In the genomic region with DNA sequence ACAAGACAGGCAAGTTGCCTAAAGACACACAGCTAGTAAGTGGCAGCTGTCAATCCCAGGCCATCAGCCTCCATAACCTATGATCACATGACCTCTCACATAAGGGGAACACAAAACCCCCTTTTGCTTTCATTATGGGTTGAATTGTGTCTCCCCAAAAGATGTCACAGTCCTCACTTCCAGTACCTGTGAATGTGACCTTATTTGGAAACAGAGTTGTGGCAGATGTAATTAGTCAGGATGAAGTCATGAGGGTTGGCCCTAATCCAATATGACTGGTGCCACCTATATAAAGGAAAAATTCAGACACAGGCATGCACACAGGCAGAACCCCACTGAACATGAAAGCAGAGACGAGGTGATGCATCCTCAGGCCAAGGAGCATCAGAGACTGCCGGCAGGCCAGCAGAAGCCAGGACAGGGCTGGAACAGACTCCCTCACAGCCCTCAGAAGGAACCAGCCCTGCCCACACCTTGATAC, we compare ENCODE assay signal across 8 cellular contexts. TPM values are rescaled to one million over a fixed set of nuclear protein-coding genes. Genes with fewer than 3 reads are reported as not detected.
DNase-seq lines count a peak whose midpoint lies in the region; ATAC-seq, FAIRE-seq and TF ChIP-seq lines count a peak whose summit lies in the region.

No MANE protein-coding gene starts in this region.

- no peaks in the 10 kb centered on the region for H3K27me3 Mint-ChIP-seq in activated CD8-positive, alpha-beta T cell treated with anti-CD3 and anti-CD28 coated beads for 36 hours

- H3K4me3 ChIP-seq in GM06990 (replicated peaks; ENCODE audit: low read depth, low read length), result no peak overlapping the region
- H3K4me3 ChIP-seq in fibroblast of the aortic adventitia (ENCODE audit: low read depth, low read length), result no peak overlapping the region

- peak overlapping the region; percentile 87 for H3K27ac Mint-ChIP-seq in activated CD8-positive, alpha-beta T cell treated with anti-CD3 and anti-CD28 coated beads for 36 hours

- H3K4me1 Mint-ChIP-seq in activated CD8-positive, alpha-beta T cell treated with anti-CD3 and anti-CD28 coated beads for 36 hours (ENCODE audit: low read depth), result peaks cover 68% of the 10 kb centered on the region

- peak overlapping the region; percentile 5 for H3K4me3 Mint-ChIP-seq in activated CD8-positive, alpha-beta T cell treated with anti-CD3 and anti-CD28 coated beads for 36 hours

- DNase-seq in GM06990 (ENCODE audit: extremely low read depth, insufficient read length) (peak; percentile 36), NCI-H1048 (lab: John Stamatoyannopoulos, UW) (peak; percentile 31), fibroblast of the aortic adventitia (ENCODE audit: low read depth) (peak; percentile 16), urothelium cell line (ENCODE audit: low spot score) (peak; percentile 25), DMS79 (lab: John Stamatoyannopoulos, UW) (no peak)
- peak; percentile 70 for DNase-seq in activated CD8-positive, alpha-beta T cell treated with anti-CD3 and anti-CD28 coated beads for 36 hours

- CTCF ChIA-PET in activated CD8-positive, alpha-beta T cell treated with anti-CD3 and anti-CD28 coated beads for 36 hours (lab: Charles Lee), result interaction anchor here (0.8 to 2.2 kb wide), 8 partner anchors 9 to 121 kb away, joined by 3 to 13 read pairs (median 6); a partner anchor contains a TSS

- intact Hi-C loops in activated CD8-positive, alpha-beta T cell treated with anti-CD3 and anti-CD28 coated beads for 36 hours (cut with micrococcal nuclease), result loop anchor here (1.0 to 2.0 kb wide), 3 partner anchors 26 to 97 kb away; no protein-coding TSS in a partner anchor

- no peak for FAIRE-seq in urothelium cell line (lab: Jason Lieb, UNC)

- peaks cover 28% of the 10 kb centered on the region for H3K36me3 Mint-ChIP-seq in activated CD8-positive, alpha-beta T cell treated with anti-CD3 and anti-CD28 coated beads for 36 hours (ENCODE audit: low read depth)

- POLR2A ChIA-PET in activated CD8-positive, alpha-beta T cell treated with anti-CD3 and anti-CD28 coated beads for 36 hours (lab: Charles Lee), result interaction anchor here (0.8 to 4.6 kb wide), 13 partner anchors 9 to 126 kb away, joined by 3 to 29 read pairs (median 4); a partner anchor contains a TSS

- peak; percentile 60 for ATAC-seq in activated CD8-positive, alpha-beta T cell treated with anti-CD3 and anti-CD28 coated beads for 36 hours
- ATAC-seq in HG02588 (IDR thresholded peaks at IDR 0.05; ENCODE audit: unreplicated experiment) (no peak), HG03460 (IDR thresholded peaks at IDR 0.05; ENCODE audit: unreplicated experiment) (no peak)

- TF ChIP-seq CTCF in GM06990 (IDR thresholded peaks at IDR 0.05; ENCODE audit: insufficient read depth, low read length, poor library complexity, severe bottlenecking), result no peak
- no peak for TF ChIP-seq CTCF in activated CD8-positive, alpha-beta T cell treated with anti-CD3 and anti-CD28 coated beads for 36 hours (IDR thresholded peaks at IDR 0.05)
- no peak for TF ChIP-seq CTCF in fibroblast of the aortic adventitia (IDR thresholded peaks at IDR 0.05; ENCODE audit: insufficient read depth, low read length)

- peaks cover 7% of the 10 kb centered on the region for H3K36me3 ChIP-seq in GM06990 (ENCODE audit: control insufficient read depth, insufficient read depth, low read length)

- no peaks in the 10 kb centered on the region for H3K27me3 ChIP-seq in GM06990 (replicated peaks; ENCODE audit: control insufficient read depth, insufficient read depth, low read length)

- peaks cover 5% of the 10 kb centered on the region for H3K9me3 Mint-ChIP-seq in activated CD8-positive, alpha-beta T cell treated with anti-CD3 and anti-CD28 coated beads for 36 hours

RNA-seq across cellular contexts. Expression of a gene that starts 33.6 kb away (rescaled TPM):
- 10 to 100 TPM; 12.3 to 12.9 TPM for total RNA-seq in activated CD8-positive, alpha-beta T cell treated with anti-CD3 and anti-CD28 coated beads for 36 hours
- total RNA-seq in fibroblast of the aortic adventitia (ENCODE audit: low replicate concordance), result 2.6 and 3.0 TPM in 2 replicates
